Comparison of ENCODE assay signal across 1 cellular context in genomic region chr20:9508696-9509178, GRCh38.
TF ChIP-seq lines count a peak whose summit lies in the region.

No MANE protein-coding gene starts in this region.

TF ChIP-seq in GM23338, 12 proteins besides CTCF, POLR2A, EP300 and RAD21 (continued from another document):
- TF ChIP-seq REST (IDR thresholded peaks at IDR 0.05; ENCODE audit: unreplicated experiment) (no peak), ZNF462 (CRISPR knock-in tag; IDR thresholded peaks at IDR 0.05) (no peak), POLR2AphosphoS5 (IDR thresholded peaks at IDR 0.05; ENCODE audit: low read depth) (no peak), EZH2 (IDR thresholded peaks at IDR 0.05; ENCODE audit: low read depth, unreplicated experiment) (peak; percentile 57)
